Comparison of ENCODE assay signal across 11 cellular contexts in the genomic region with DNA sequence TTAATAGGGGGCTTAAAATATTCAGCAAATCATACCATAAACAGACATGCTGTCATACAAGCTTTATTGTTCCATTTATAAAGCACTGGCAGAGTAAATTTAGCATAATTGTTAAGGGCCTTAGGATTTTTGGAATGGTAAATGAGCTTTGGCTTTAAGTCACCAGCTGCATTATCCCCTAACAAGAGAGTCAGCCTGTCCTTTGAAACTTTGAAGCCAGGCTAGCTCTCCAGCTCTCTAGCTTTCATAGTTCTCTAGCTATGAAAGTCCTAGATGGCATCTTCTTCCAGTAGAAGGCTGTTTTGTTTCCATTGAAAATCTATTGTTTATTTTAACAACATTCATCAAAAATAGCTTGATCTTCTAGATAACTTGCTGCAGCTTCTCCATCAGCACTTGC.
DNase-seq lines count a peak whose midpoint lies in the region; ATAC-seq, FAIRE-seq and TF ChIP-seq lines count a peak whose summit lies in the region.
"Had no signal": no experiment of that assay in that cellular context is flagged by ENCODE, and none has a peak within 500 bp of the region (broad histone marks: within the 10 kb centered on the region; RNA-seq: fewer than 3 reads in every experiment).

No MANE protein-coding gene starts in this region.

- H3K27me3 ChIP-seq in CD4-positive, CD25-positive, alpha-beta regulatory T cell (ENCODE audit: control insufficient read depth, insufficient read depth, low read length), result no peaks in the 10 kb centered on the region
- no peaks in the 10 kb centered on the region for H3K27me3 ChIP-seq in bronchial epithelial cell (ENCODE audit: control insufficient read depth, insufficient read depth, low read length)
- H3K27me3 ChIP-seq in neural progenitor cell, result no peaks in the 10 kb centered on the region

- H3K9me3 ChIP-seq in CD4-positive, CD25-positive, alpha-beta regulatory T cell (ENCODE audit: control insufficient read depth in 2 of 2, low read length in 2 of 2), result peaks cover 0 to 5% of the 10 kb centered on the region in 2 experiments
- no peaks in the 10 kb centered on the region for H3K9me3 ChIP-seq in neural progenitor cell (ENCODE audit: low read depth)

- H3K27me3 Mint-ChIP-seq in CD4-positive, CD25-positive, alpha-beta regulatory T cell, result no peaks in the 10 kb centered on the region
- no peaks in the 10 kb centered on the region for H3K27me3 Mint-ChIP-seq in neural progenitor cell (ENCODE audit: insufficient read depth, low read depth)

- H3F3A ChIP-seq in neural progenitor cell (ENCODE audit: low read depth), result no peaks in the 10 kb centered on the region

- peaks cover 0 to 5% (median 3%) of the 10 kb centered on the region in 4 donors for H3K4me1 Mint-ChIP-seq in CD4-positive, CD25-positive, alpha-beta regulatory T cell
- no peaks in the 10 kb centered on the region for H3K4me1 Mint-ChIP-seq in neural progenitor cell

- H3K79me2 ChIP-seq in neural progenitor cell (ENCODE audit: low read depth), result no peaks in the 10 kb centered on the region

- no peak for ATAC-seq in CD4-positive, CD25-positive, alpha-beta regulatory T cell (ENCODE audit: low read depth in 2 of 2)
- ATAC-seq in HG03354 (IDR thresholded peaks at IDR 0.05; ENCODE audit: poor library complexity, severe bottlenecking, unreplicated experiment), result peak; percentile 7

- no peaks in the 10 kb centered on the region for H3K4me1 ChIP-seq in CD4-positive, CD25-positive, alpha-beta regulatory T cell (ENCODE audit: control insufficient read depth, insufficient read depth, low read length, poor library complexity, severe bottlenecking)
- no peaks in the 10 kb centered on the region for H3K4me1 ChIP-seq in neural progenitor cell

- peak overlapping the region; percentile 61 for H3K4me3 ChIP-seq in CD4-positive, CD25-positive, alpha-beta regulatory T cell (ENCODE audit: low read depth, low read length)
- H3K4me3 ChIP-seq in bronchial epithelial cell (ENCODE audit: low read depth, low read length), result peak overlapping the region; percentile 25
- no peak overlapping the region for H3K4me3 ChIP-seq in neural progenitor cell

- no peak overlapping the region for H3K27ac ChIP-seq in CD4-positive, CD25-positive, alpha-beta regulatory T cell (ENCODE audit: insufficient read depth, low read length, poor library complexity, severe bottlenecking)
- no peak overlapping the region for H3K27ac ChIP-seq in neural progenitor cell
- H3K27ac ChIP-seq: WERI-Rb-1 had no signal

- TF ChIP-seq CTCF in bronchial epithelial cell (IDR thresholded peaks at IDR 0.05; ENCODE audit: insufficient read depth, low read length, severe bottlenecking), result no peak
- TF ChIP-seq CTCF in neural progenitor cell (IDR thresholded peaks at IDR 0.05), result no peak

- no peak overlapping the region for H3K27ac Mint-ChIP-seq in CD4-positive, CD25-positive, alpha-beta regulatory T cell
- H3K27ac Mint-ChIP-seq in neural progenitor cell, result no peak overlapping the region

- no peaks in the 10 kb centered on the region for H4K20me1 ChIP-seq in neural progenitor cell (ENCODE audit: low read depth)

- DNase-seq in CD4-positive, CD25-positive, alpha-beta regulatory T cell, result no peak
- DNase-seq in bronchial epithelial cell (ENCODE audit: low read depth), result no peak
- DNase-seq in neural progenitor cell (ENCODE audit: low spot score), result no peak
- no peak for DNase-seq in iPS-NIHi7 (ENCODE audit: extremely low spot score)
- DNase-seq in 8988T, result no peak
- DNase-seq in NCI-H446 (lab: John Stamatoyannopoulos, UW), result no peak
- DNase-seq in NCI-H146 (lab: John Stamatoyannopoulos, UW), result no peak
- DNase-seq: caudate nucleus, NCI-H2227 treated with DMSO at 0.1 percent for 48 hours, WERI-Rb-1 had no signal

- FAIRE-seq in bronchial epithelial cell (lab: Jason Lieb, UNC), result no peak

- peaks cover 0 to 2% (median 0%) of the 10 kb centered on the region in 7 donors for H3K9me3 Mint-ChIP-seq in CD4-positive, CD25-positive, alpha-beta regulatory T cell
- H3K9me3 Mint-ChIP-seq in neural progenitor cell, result no peaks in the 10 kb centered on the region

- H3K4me3 Mint-ChIP-seq in CD4-positive, CD25-positive, alpha-beta regulatory T cell, result peak overlapping the region; percentile 4 to 77 (median 37)
- H3K4me3 Mint-ChIP-seq in neural progenitor cell, result no peak overlapping the region

- H2AFZ ChIP-seq in neural progenitor cell (replicated peaks), result peak overlapping the region; percentile 63

- no peak overlapping the region for H3K4me2 ChIP-seq in neural progenitor cell

- no peaks in the 10 kb centered on the region for H3K36me3 ChIP-seq in CD4-positive, CD25-positive, alpha-beta regulatory T cell (ENCODE audit: control insufficient read depth, insufficient read depth, low read length)
- H3K36me3 ChIP-seq in bronchial epithelial cell (ENCODE audit: control insufficient read depth, insufficient read depth, low read length), result no peaks in the 10 kb centered on the region
- no peaks in the 10 kb centered on the region for H3K36me3 ChIP-seq in neural progenitor cell
- H3K36me3 ChIP-seq: WERI-Rb-1 had no signal

- no peaks in the 10 kb centered on the region for H3K36me3 Mint-ChIP-seq in CD4-positive, CD25-positive, alpha-beta regulatory T cell
- no peaks in the 10 kb centered on the region for H3K36me3 Mint-ChIP-seq in neural progenitor cell

- no peak overlapping the region for H3K9ac ChIP-seq in neural progenitor cell
